Comparison of ENCODE assay signal across 15 cellular contexts in the genomic region with DNA sequence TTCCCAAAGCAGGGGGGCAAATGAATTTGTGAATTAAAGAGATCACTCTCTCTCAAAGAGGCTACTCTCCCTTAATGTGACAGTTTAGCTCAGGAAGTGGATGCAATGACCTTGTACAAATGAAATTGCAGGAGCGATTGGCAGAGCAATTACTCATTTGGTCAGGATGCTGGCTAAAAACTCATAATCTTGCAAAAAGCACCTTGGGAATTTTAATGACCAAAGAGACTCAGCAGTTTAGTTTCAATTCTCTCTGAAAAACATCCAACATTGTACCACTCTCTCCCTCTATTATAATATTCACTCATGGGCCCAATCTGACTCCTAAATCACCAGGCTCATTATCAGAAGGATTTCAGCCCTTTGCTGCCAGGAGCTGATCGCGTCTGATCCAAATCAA. TPM values are rescaled to one million over a fixed set of nuclear protein-coding genes. Genes with fewer than 3 reads are reported as not detected.
DNase-seq lines count a peak whose midpoint lies in the region; ATAC-seq, FAIRE-seq and TF ChIP-seq lines count a peak whose summit lies in the region.
"Had no signal": no experiment of that assay in that cellular context is flagged by ENCODE, and none has a peak within 500 bp of the region (broad histone marks: within the 10 kb centered on the region; RNA-seq: fewer than 3 reads in every experiment).

No MANE protein-coding gene starts in this region.

- H3K27ac ChIP-seq in ACC112 (ENCODE audit: low read depth, low read length) (peak overlapping the region; percentile 97), psoas muscle (peak overlapping the region; percentile 66), kidney (ENCODE audit: low read depth in 2 of 2, low read length in 2 of 2) (peak overlapping the region in 1 of 2 donors; percentile 32), neural progenitor cell (no peak overlapping the region)

- no peaks in the 10 kb centered on the region for H3K27me3 ChIP-seq in ACC112 (ENCODE audit: insufficient read depth, low read length)
- no peaks in the 10 kb centered on the region for H3K27me3 ChIP-seq in psoas muscle (ENCODE audit: insufficient read depth in 3 of 3, low read length in 2 of 3)
- H3K27me3 ChIP-seq in neural progenitor cell: no peaks in the 10 kb centered on the region

- H3K79me2 ChIP-seq in ACC112 (ENCODE audit: control insufficient read depth, insufficient read depth, low read length, unreplicated experiment) (peaks cover 79% of the 10 kb centered on the region), neural progenitor cell (ENCODE audit: low read depth) (no peaks in the 10 kb centered on the region)

- no peak overlapping the region for H3K27ac Mint-ChIP-seq in neural progenitor cell
- H3K27ac Mint-ChIP-seq: activated CD4-positive, alpha-beta T cell treated with anti-CD3 and anti-CD28 coated beads for 36 hours; activated T-helper 1 cell treated with anti-CD3 and anti-CD28 coated beads, Interleukin-12 subunit alpha, Interleukin-12 subunit beta, Interleukin-2, Interleukin-4 antibody, amounts not matched to agents 30 ng/mL and 10 ng/mL and 1 ng/mL, durations not matched to agents 14 hours and 24 hours and 36 hours; naive thymus-derived CD4-positive, alpha-beta T cell had no signal

- H3K36me3 ChIP-seq in ACC112 (ENCODE audit: insufficient read depth, low read length) (no peaks in the 10 kb centered on the region), psoas muscle (ENCODE audit: insufficient read depth in 1 of 2, low read depth in 1 of 2) (no peaks in the 10 kb centered on the region), kidney (ENCODE audit: control insufficient read depth in 1 of 2, insufficient read depth in 2 of 2, low read length in 2 of 2) (no peaks in the 10 kb centered on the region), neural progenitor cell (no peaks in the 10 kb centered on the region)

- H3K9ac ChIP-seq in kidney (ENCODE audit: low read length in 2 of 2) (no peak overlapping the region), neural progenitor cell (no peak overlapping the region)

- no peak for FAIRE-seq in kidney (lab: Jason Lieb, UNC)
- FAIRE-seq: K562 had no signal

- no peaks in the 10 kb centered on the region for H3K27me3 Mint-ChIP-seq in neural progenitor cell (ENCODE audit: insufficient read depth, low read depth)
- H3K27me3 Mint-ChIP-seq: activated CD4-positive, alpha-beta T cell treated with anti-CD3 and anti-CD28 coated beads for 36 hours; naive thymus-derived CD4-positive, alpha-beta T cell had no signal

- H3K9me3 ChIP-seq in psoas muscle (no peaks in the 10 kb centered on the region), kidney (ENCODE audit: control insufficient read depth in 1 of 2, low read length in 2 of 2) (no peaks in the 10 kb centered on the region), neural progenitor cell (ENCODE audit: low read depth) (no peaks in the 10 kb centered on the region)

- H2AFZ ChIP-seq in ACC112 (ENCODE audit: low read length, unreplicated experiment): no peak overlapping the region
- no peak overlapping the region for H2AFZ ChIP-seq in neural progenitor cell (replicated peaks)

- H3K4me3 Mint-ChIP-seq in neural progenitor cell: no peak overlapping the region
- H3K4me3 Mint-ChIP-seq: activated CD4-positive, alpha-beta T cell treated with anti-CD3 and anti-CD28 coated beads for 36 hours; activated T-helper 1 cell treated with anti-CD3 and anti-CD28 coated beads, Interleukin-12 subunit alpha, Interleukin-12 subunit beta, Interleukin-2, Interleukin-4 antibody, amounts not matched to agents 30 ng/mL and 10 ng/mL and 1 ng/mL, durations not matched to agents 14 hours and 24 hours and 36 hours; naive thymus-derived CD4-positive, alpha-beta T cell had no signal

- no peak overlapping the region for H3K4me2 ChIP-seq in neural progenitor cell

- H3K9me3 Mint-ChIP-seq in neural progenitor cell: no peaks in the 10 kb centered on the region
- H3K9me3 Mint-ChIP-seq: activated T-helper 1 cell treated with anti-CD3 and anti-CD28 coated beads, Interleukin-12 subunit alpha, Interleukin-12 subunit beta, Interleukin-2, Interleukin-4 antibody, amounts not matched to agents 30 ng/mL and 10 ng/mL and 1 ng/mL, durations not matched to agents 14 hours and 24 hours and 36 hours had no signal

- ATAC-seq in psoas muscle: no peak
- ATAC-seq: activated CD4-positive, alpha-beta T cell treated with anti-CD3 and anti-CD28 coated beads for 36 hours; K562; naive thymus-derived CD4-positive, alpha-beta T cell had no signal

- TF ChIP-seq CTCF in epithelial cell of proximal tubule (conservative IDR thresholded peaks at IDR 0.05; ENCODE audit: low read depth, low read length) (no peak), psoas muscle (IDR thresholded peaks at IDR 0.05) (no peak), kidney (IDR thresholded peaks at IDR 0.05; ENCODE audit: borderline replicate concordance, extremely low read depth, insufficient read depth) (no peak), neural progenitor cell (IDR thresholded peaks at IDR 0.05) (no peak)

- H3K4me1 Mint-ChIP-seq in neural progenitor cell: peaks cover 62% of the 10 kb centered on the region
- H3K4me1 Mint-ChIP-seq: activated CD4-positive, alpha-beta T cell treated with anti-CD3 and anti-CD28 coated beads for 36 hours; naive thymus-derived CD4-positive, alpha-beta T cell had no signal

- H3F3A ChIP-seq in neural progenitor cell (ENCODE audit: low read depth): no peaks in the 10 kb centered on the region

- H3K4me1 ChIP-seq in ACC112 (ENCODE audit: control insufficient read depth, insufficient read depth, low read length, unreplicated experiment) (peaks cover 79% of the 10 kb centered on the region), psoas muscle (peaks cover 65% of the 10 kb centered on the region), kidney (ENCODE audit: control insufficient read depth in 1 of 2, insufficient read depth in 1 of 2, low read depth in 1 of 2, low read length in 2 of 2) (peaks cover 5 to 52% of the 10 kb centered on the region in 2 donors), neural progenitor cell (peaks cover 13% of the 10 kb centered on the region)

- intact Hi-C loops in psoas muscle (cut with DNase I): loop anchor here in 1 of 2 donors (10.0 kb wide), 1 partner anchor 171 kb away; no protein-coding TSS in a partner anchor
- intact Hi-C loops in kidney (cut with DNase I): no loop called here

- H4K20me1 ChIP-seq in neural progenitor cell (ENCODE audit: low read depth): no peaks in the 10 kb centered on the region

- 30 to 54% (median 37%) methylated on average over 3 of the region's 3 CpGs for WGBS in psoas muscle, 3 donors

- DNase-seq in NCI-H446 treated with DMSO at 0.1 percent for 48 hours (lab: John Stamatoyannopoulos, UW) (peak; percentile 37), epithelial cell of proximal tubule (ENCODE audit: low read depth) (no peak), psoas muscle (no peak), medulla oblongata (ENCODE audit: extremely low spot score) (no peak), kidney (no peak), neural progenitor cell (ENCODE audit: low spot score) (no peak), DMS53 treated with DMSO at 0.1 percent for 48 hours (lab: John Stamatoyannopoulos, UW; ENCODE audit: unreplicated experiment) (no peak)
- DNase-seq: activated CD4-positive, alpha-beta T cell treated with anti-CD3 and anti-CD28 coated beads for 36 hours; cerebellar nuclear complex; naive thymus-derived CD4-positive, alpha-beta T cell; NCI-H1930; NK-92 treated with Interleukin-12 subunit alpha and Interleukin-12 subunit beta, amount 100 ng/mL, for 24 hours had no signal

- no peaks in the 10 kb centered on the region for H3K36me3 Mint-ChIP-seq in neural progenitor cell
- H3K36me3 Mint-ChIP-seq: naive thymus-derived CD4-positive, alpha-beta T cell had no signal

- H3K4me3 ChIP-seq in ACC112 (ENCODE audit: low read depth, low read length) (peak overlapping the region; percentile 68), epithelial cell of proximal tubule (ENCODE audit: low read depth, low read length) (peak overlapping the region; percentile 1), psoas muscle (no peak overlapping the region), kidney (ENCODE audit: low read length in 2 of 2) (no peak overlapping the region), neural progenitor cell (no peak overlapping the region)
- H3K4me3 ChIP-seq: K562 had no signal

RNA-seq across cellular contexts. Expression of a gene that starts 26.1 kb away (rescaled TPM):
- total RNA-seq in epithelial cell of proximal tubule (56.7 and 64.7 TPM in 2 replicates), psoas muscle (10 to 100 TPM in 1 of 4 donors, 1 to 10 TPM in 3; 4.2 to 19.8 (median 6.7) TPM), kidney (37.6 TPM), neural progenitor cell (ENCODE audit: low replicate concordance) (2.5 and 4.7 TPM in 2 replicates)
- polyA plus RNA-seq in psoas muscle (1 to 10 TPM; 2.2 to 6.3 (median 2.5) TPM), kidney (ENCODE audit: insufficient read depth, low read depth, low replicate concordance) (12.3 TPM)
- total RNA-seq: activated CD4-positive, alpha-beta T cell treated with anti-CD3 and anti-CD28 coated beads for 36 hours; activated T-helper 1 cell treated with anti-CD3 and anti-CD28 coated beads, Interleukin-12 subunit alpha, Interleukin-12 subunit beta, Interleukin-2, Interleukin-4 antibody, amounts not matched to agents 30 ng/mL and 10 ng/mL and 1 ng/mL, durations not matched to agents 14 hours and 24 hours and 36 hours; K562 had no signal
- polyA plus RNA-seq: K562; naive thymus-derived CD4-positive, alpha-beta T cell had no signal

Comparison
In these comparisons a context has a peak if more than half of its experiments do, and no peak if none do; other contexts are left out.
1. H3K4me3 ChIP-seq: peak in ACC112 (single experiment) and epithelial cell of proximal tubule (single experiment); none in psoas muscle (single experiment), kidney (0 of 2) and neural progenitor cell (single experiment).